ENCODE assay signal across 23 cellular contexts in genomic region chr6:143613749-143614148, GRCh38.
"Had no signal": no experiment of that assay in that cellular context is flagged by ENCODE, and none has a peak within 500 bp of the region (broad histone marks: within the 10 kb centered on the region; RNA-seq: fewer than 3 reads in every experiment).

No MANE protein-coding gene starts in this region.

- H3K36me3 ChIP-seq: MG63, Peyer's patch, SJSA1 had no signal

- H3K4me1 ChIP-seq: body of pancreas, Peyer's patch had no signal

- H3K4me3 Mint-ChIP-seq: activated CD8-positive, alpha-beta T cell treated with anti-CD3 and anti-CD28 coated beads for 36 hours; activated T-cell treated with anti-CD3 and anti-CD28 coated beads, Interleukin-2, amount 50 U/mL, for 72 hours; T-helper 1 cell treated with Interleukin-12 subunit alpha and Interleukin-12 subunit beta and Interleukin-4 antibody, amounts not matched to agents 30 μg/mL and 1 μg/mL, for 36 hours had no signal

- H3K4me3 ChIP-seq: body of pancreas, MG63, Peyer's patch, SJSA1 had no signal

- H3K9me3 ChIP-seq: body of pancreas, MG63, Peyer's patch, SJSA1 had no signal

- H3K27me3 ChIP-seq: body of pancreas, MG63, Peyer's patch, SJSA1 had no signal

- H3K9me3 Mint-ChIP-seq: activated CD8-positive, alpha-beta T cell treated with anti-CD3 and anti-CD28 coated beads for 36 hours; activated naive CD8-positive, alpha-beta T cell treated with anti-CD3 and anti-CD28 coated beads, Interleukin-2, amount 10 ng/mL, durations not matched to agents 7 days and 5 days; activated T-cell treated with anti-CD3 and anti-CD28 coated beads, Interleukin-2, amount 50 U/mL, for 72 hours; T-helper 1 cell treated with Interleukin-12 subunit alpha and Interleukin-12 subunit beta and Interleukin-4 antibody, amounts not matched to agents 30 μg/mL and 1 μg/mL, for 36 hours had no signal

- DNase-seq: activated CD4-positive, alpha-beta T cell treated with anti-CD3 and anti-CD28 coated beads for 4 hours; activated CD8-positive, alpha-beta memory T cell treated with anti-CD3 and anti-CD28 coated beads, Interleukin-2, amount 50 U/mL, for 4 hours; activated CD8-positive, alpha-beta T cell treated with anti-CD3 and anti-CD28 coated beads for 36 hours; activated naive CD4-positive, alpha-beta T cell treated with anti-CD3 and anti-CD28 coated beads, Interleukin-2, amount 50 U/mL, for 16 hours; activated naive CD8-positive, alpha-beta T cell treated with anti-CD3 and anti-CD28 coated beads, Interleukin-2, amount 10 ng/mL, durations not matched to agents 7 days and 5 days; activated T-cell treated with anti-CD3 and anti-CD28 coated beads, Interleukin-2, amount 50 U/mL, for 72 hours; aorta; body of pancreas; MG63; NCI-H1092 treated with DMSO at 0.1 percent for 48 hours; NCI-H1436; NCI-H1694 treated with DMSO at 0.1 percent for 48 hours; NCI-H2029 treated with DMSO at 0.1 percent for 48 hours; NCI-H345; NCI-H510A; NCI-H526 treated with DMSO at 0.1 percent for 48 hours; NCI-H82; NK-92 treated with Interleukin-12 subunit alpha and Interleukin-12 subunit beta, amount 100 ng/mL, for 24 hours; Peyer's patch; SHP77 had no signal

- ATAC-seq: activated CD4-positive, CD25-positive, alpha-beta regulatory T cell treated with anti-CD3 and anti-CD28 coated beads, Interleukin-2, amount 50 U/mL, for 24 hours; activated CD8-positive, alpha-beta T cell treated with anti-CD3 and anti-CD28 coated beads for 36 hours; activated T-cell treated with anti-CD3 and anti-CD28 coated beads, Interleukin-2, amount 50 U/mL, for 72 hours; body of pancreas had no signal

- H3K27ac ChIP-seq: body of pancreas, Peyer's patch, SJSA1 had no signal

- H3K27ac Mint-ChIP-seq: activated CD8-positive, alpha-beta T cell treated with anti-CD3 and anti-CD28 coated beads for 36 hours; activated naive CD8-positive, alpha-beta T cell treated with anti-CD3 and anti-CD28 coated beads, Interleukin-2, amount 10 ng/mL, durations not matched to agents 7 days and 5 days; activated T-cell treated with anti-CD3 and anti-CD28 coated beads, Interleukin-2, amount 50 U/mL, for 72 hours; T-helper 1 cell treated with Interleukin-12 subunit alpha and Interleukin-12 subunit beta and Interleukin-4 antibody, amounts not matched to agents 30 μg/mL and 1 μg/mL, for 36 hours had no signal

- H3K27me3 Mint-ChIP-seq: activated CD8-positive, alpha-beta T cell treated with anti-CD3 and anti-CD28 coated beads for 36 hours had no signal
